ENCODE assay signal across 12 cellular contexts in the genomic region with DNA sequence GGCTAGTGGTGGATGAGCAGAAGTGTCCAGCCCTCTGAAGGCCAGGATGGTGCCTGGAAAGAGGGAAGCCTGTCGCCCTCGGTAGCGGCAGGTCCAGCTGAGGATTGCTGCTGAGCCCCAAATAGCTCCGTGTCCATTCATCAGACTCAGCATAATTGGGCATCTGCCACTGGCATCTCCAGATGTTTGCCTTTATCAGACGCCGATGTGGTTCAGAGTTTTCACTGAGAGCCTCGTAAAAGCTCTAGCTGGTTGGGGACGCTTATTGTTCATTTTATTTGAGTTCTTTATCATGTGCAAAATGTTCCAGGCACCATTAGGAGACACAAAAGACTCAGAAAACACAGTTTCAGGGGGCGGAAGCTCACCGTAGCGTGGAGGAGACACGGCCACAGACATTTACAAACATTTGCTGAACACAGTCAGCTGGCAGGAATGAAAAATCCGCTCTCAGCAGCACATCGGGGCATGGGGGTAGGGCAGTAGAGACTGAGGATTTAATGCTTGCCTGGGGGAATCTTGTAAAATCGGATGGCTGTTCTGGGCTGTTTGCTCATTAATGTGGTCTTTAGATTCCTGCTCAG. TPM values are rescaled to one million over a fixed set of nuclear protein-coding genes. Genes with fewer than 3 reads are reported as not detected.
DNase-seq lines count a peak whose midpoint lies in the region; ATAC-seq and TF ChIP-seq lines count a peak whose summit lies in the region.
"Had no signal": no experiment of that assay in that cellular context is flagged by ENCODE, and none has a peak within 500 bp of the region (broad histone marks: within the 10 kb centered on the region; RNA-seq: fewer than 3 reads in every experiment).

No MANE protein-coding gene starts in this region.

- WGBS in thyroid gland, 2 donors, result 44 to 51% methylated on average over 14 to 15 of the region's 15 CpGs

- H3K36me3 Mint-ChIP-seq in CD4-positive, alpha-beta T cell (ENCODE audit: low read depth), result no peaks in the 10 kb centered on the region
- H3K36me3 Mint-ChIP-seq: T-cell had no signal

- no peak for TF ChIP-seq POLR2A in thyroid gland (IDR thresholded peaks at IDR 0.05)

- H3K4me1 Mint-ChIP-seq in CD4-positive, alpha-beta T cell (ENCODE audit: low read depth), result peaks cover 15% of the 10 kb centered on the region

- TF ChIP-seq CTCF in kidney epithelial cell (IDR thresholded peaks at IDR 0.05; ENCODE audit: insufficient read depth, low read length, poor library complexity, severe bottlenecking), result no peak
- TF ChIP-seq CTCF in thyroid gland (IDR thresholded peaks at IDR 0.05), result no peak
- no peak for TF ChIP-seq CTCF in ascending aorta (IDR thresholded peaks at IDR 0.05)
- no peak for TF ChIP-seq CTCF in CD4-positive, alpha-beta T cell (IDR thresholded peaks at IDR 0.05)

- intact Hi-C loops in thyroid gland (cut with DNase I) (no loop called here), ascending aorta (cut with DNase I) (no loop called here)
- intact Hi-C loops in CD4-positive, alpha-beta T cell (cut with DNase I, micrococcal nuclease), result no loop called here

- no peak overlapping the region for H3K4me3 Mint-ChIP-seq in CD4-positive, alpha-beta T cell
- H3K4me3 Mint-ChIP-seq: T-cell had no signal

- no peaks in the 10 kb centered on the region for H3K9me3 Mint-ChIP-seq in CD4-positive, alpha-beta T cell
- H3K9me3 Mint-ChIP-seq: T-cell had no signal

- peaks cover 2% of the 10 kb centered on the region; the same call in 1 of the 2 replicates for H3K4me1 ChIP-seq in SJCRH30
- H3K4me1 ChIP-seq in thyroid gland, result peaks cover 18 to 23% of the 10 kb centered on the region in 2 donors
- no peaks in the 10 kb centered on the region for H3K4me1 ChIP-seq in ascending aorta

- no peaks in the 10 kb centered on the region for H3K36me3 ChIP-seq in SJCRH30
- H3K36me3 ChIP-seq in kidney epithelial cell (ENCODE audit: control insufficient read depth, insufficient read depth, low read length), result no peaks in the 10 kb centered on the region
- no peaks in the 10 kb centered on the region for H3K36me3 ChIP-seq in thyroid gland
- no peaks in the 10 kb centered on the region for H3K36me3 ChIP-seq in ascending aorta
- H3K36me3 ChIP-seq: MG63 had no signal

- CTCF ChIA-PET in CD4-positive, alpha-beta T cell (lab: Charles Lee), result interaction anchor here (1.3 kb wide), 1 partner anchor 10 kb away, joined by 4 read pairs; no protein-coding TSS in a partner anchor

- peak; percentile 31 for DNase-seq in NCI-H1105 treated with DMSO at 0.1 percent for 48 hours (lab: John Stamatoyannopoulos, UW)
- DNase-seq in NCI-H1105 (lab: John Stamatoyannopoulos, UW), result no peak
- peak; percentile 16 to 38 for DNase-seq in SJCRH30
- DNase-seq in kidney epithelial cell (ENCODE audit: low read depth), result peak; percentile 29
- DNase-seq in thyroid gland, result peak; percentile 68 to 74
- no peak for DNase-seq in activated CD4-positive, alpha-beta T cell treated with anti-CD3 and anti-CD28 coated beads, Interleukin-2, amount 50 U/mL, for 48 hours
- DNase-seq in ascending aorta (ENCODE audit: low spot score in 2 of 2), result no peak
- DNase-seq in CD4-positive, alpha-beta T cell, result no peak
- DNase-seq: ACHN, activated gamma-delta T cell, MG63, T-cell had no signal

- H3K27ac Mint-ChIP-seq in CD4-positive, alpha-beta T cell, result no peak overlapping the region
- H3K27ac Mint-ChIP-seq: T-cell had no signal

- no peak for ATAC-seq in CD4-positive, alpha-beta T cell (ENCODE audit: poor library complexity)
- ATAC-seq: T-cell had no signal

- no peak overlapping the region for H3K27ac ChIP-seq in SJCRH30
- H3K27ac ChIP-seq in thyroid gland, result peak overlapping the region in 2 of 3 donors; percentile 30
- no peak overlapping the region for H3K27ac ChIP-seq in ascending aorta
- H3K27ac ChIP-seq in CD4-positive, alpha-beta T cell (ENCODE audit: low read depth, low read length), result no peak overlapping the region

- H3K27me3 Mint-ChIP-seq in CD4-positive, alpha-beta T cell, result no peaks in the 10 kb centered on the region
- H3K27me3 Mint-ChIP-seq: T-cell had no signal

- peak overlapping the region; percentile 38 for H3K4me3 ChIP-seq in SJCRH30
- no peak overlapping the region for H3K4me3 ChIP-seq in kidney epithelial cell (ENCODE audit: low read depth, low read length)
- no peak overlapping the region for H3K4me3 ChIP-seq in thyroid gland (replicated peaks in 1 of 3)
- H3K4me3 ChIP-seq in ascending aorta, result no peak overlapping the region
- H3K4me3 ChIP-seq: MG63 had no signal

- H3K9me3 ChIP-seq in SJCRH30 (replicated peaks), result no peaks in the 10 kb centered on the region
- H3K9me3 ChIP-seq in thyroid gland, result no peaks in the 10 kb centered on the region
- no peaks in the 10 kb centered on the region for H3K9me3 ChIP-seq in ascending aorta
- H3K9me3 ChIP-seq in CD4-positive, alpha-beta T cell (ENCODE audit: control insufficient read depth, low read length), result no peaks in the 10 kb centered on the region
- H3K9me3 ChIP-seq: MG63 had no signal

- POLR2A ChIA-PET in CD4-positive, alpha-beta T cell (lab: Charles Lee), result interaction anchor here (0.5 to 2.4 kb wide), 3 partner anchors 11 to 51 kb away, joined by 3 to 13 read pairs (median 4); no protein-coding TSS in a partner anchor

- H3K27me3 ChIP-seq in SJCRH30 (no peaks in the 10 kb centered on the region), kidney epithelial cell (ENCODE audit: control insufficient read depth, insufficient read depth, low read length) (peaks cover 6% of the 10 kb centered on the region), thyroid gland (no peaks in the 10 kb centered on the region), ascending aorta (no peaks in the 10 kb centered on the region)
- H3K27me3 ChIP-seq in CD4-positive, alpha-beta T cell (ENCODE audit: control insufficient read depth, insufficient read depth, low read length), result no peaks in the 10 kb centered on the region
- H3K27me3 ChIP-seq: MG63 had no signal

RNA-seq across cellular contexts. Expression of a gene that starts 41.8 kb away (rescaled TPM):
- 0.04 and 0.08 TPM in 2 replicates for total RNA-seq in SJCRH30 (2014; rRNA removed; shearing (Covaris generic))
- total RNA-seq in kidney epithelial cell, result under 0.01 and 0.38 TPM in 2 replicates
- total RNA-seq in thyroid gland, result 1 to 10 TPM in 3 of 4 donors, under 1 TPM in 1; 0.33 to 2.4 (median 1.3) TPM
- total RNA-seq in ascending aorta, result not detected
- 1 to 10 TPM in 1 of 2 experiments, under 1 TPM in 1; 0.89 to 1.1 TPM for total RNA-seq in CD4-positive, alpha-beta T cell

Comparison
In these comparisons a context has a peak if more than half of its experiments do, and no peak if none do; other contexts are left out.
1. DNase-seq: peak in NCI-H1105 treated with DMSO at 0.1 percent for 48 hours (single experiment), SJCRH30 (2 of 2), kidney epithelial cell (single experiment) and thyroid gland (2 of 2); none in NCI-H1105 (single experiment), activated CD4-positive, alpha-beta T cell treated with anti-CD3 and anti-CD28 coated beads, Interleukin-2, amount 50 U/mL, for 48 hours (0 of 2), ascending aorta (0 of 2) and CD4-positive, alpha-beta T cell (0 of 10).
2. H3K27ac ChIP-seq: peak in thyroid gland (2 of 3); none in SJCRH30 (single experiment), ascending aorta (0 of 2) and CD4-positive, alpha-beta T cell (single experiment).